In the genomic region with DNA sequence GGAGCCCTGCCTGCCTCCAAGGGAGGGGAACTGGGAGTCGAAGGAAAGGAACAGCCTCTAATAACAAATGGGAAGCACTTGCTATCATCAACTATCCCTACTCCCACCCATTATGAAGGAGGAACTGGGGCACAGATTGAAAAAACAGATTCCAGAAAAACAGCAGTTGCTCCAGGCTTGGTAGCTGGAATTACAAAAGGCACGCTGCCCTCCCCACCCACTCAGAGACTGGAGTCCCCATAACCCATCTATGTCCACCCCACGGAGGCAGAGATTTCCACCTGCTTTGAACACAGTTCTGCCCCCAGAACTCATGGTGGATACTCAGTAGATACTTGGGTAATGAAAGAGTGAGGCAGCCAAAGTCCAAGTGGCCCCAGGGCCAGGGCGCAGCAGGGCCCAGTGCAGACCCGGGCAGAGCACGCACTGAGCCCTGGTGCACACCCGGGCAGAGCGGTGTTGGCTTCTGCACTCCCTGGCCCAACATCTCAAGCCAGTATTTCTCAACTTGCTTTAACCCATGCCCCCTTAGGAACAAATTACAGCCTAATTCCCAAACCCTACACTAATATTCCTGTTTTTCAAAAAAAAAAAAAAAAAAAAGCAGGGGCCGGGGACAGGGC, we compare ENCODE assay signal across 19 cellular contexts. TPM values are rescaled to one million over a fixed set of nuclear protein-coding genes. Genes with fewer than 3 reads are reported as not detected.
DNase-seq lines count a peak whose midpoint lies in the region; ATAC-seq and TF ChIP-seq lines count a peak whose summit lies in the region.
"Had no signal": no experiment of that assay in that cellular context is flagged by ENCODE, and none has a peak within 500 bp of the region (broad histone marks: within the 10 kb centered on the region; RNA-seq: fewer than 3 reads in every experiment).

No MANE protein-coding gene starts in this region.

- no peak for TF ChIP-seq CTCF in HEK293 (tag by site-specific recombination; IDR thresholded peaks at IDR 0.05)
- TF ChIP-seq CTCF in right lobe of liver (IDR thresholded peaks at IDR 0.05): no peak
- TF ChIP-seq CTCF in BE2C (IDR thresholded peaks at IDR 0.05; ENCODE audit: low read depth, low read length): no peak

- H3K27me3 ChIP-seq in right lobe of liver: no peaks in the 10 kb centered on the region
- H3K27me3 ChIP-seq in subcutaneous abdominal adipose tissue (ENCODE audit: control insufficient read depth in 5 of 5, insufficient read depth in 4 of 5, low read length in 5 of 5): no peaks in the 10 kb centered on the region
- H3K27me3 ChIP-seq in BE2C: no peaks in the 10 kb centered on the region

- TF ChIP-seq POLR2A in right lobe of liver (IDR thresholded peaks at IDR 0.05): no peak

- H3K36me3 ChIP-seq in HEK293 (ENCODE audit: control insufficient read depth in 2 of 2, insufficient read depth in 1 of 2, low read length in 2 of 2): peaks cover 63 to 71% of the 10 kb centered on the region in 2 experiments
- H3K36me3 ChIP-seq in right lobe of liver: peaks cover 0 to 18% (median 7%) of the 10 kb centered on the region in 4 donors
- H3K36me3 ChIP-seq in subcutaneous abdominal adipose tissue (ENCODE audit: control insufficient read depth in 5 of 5, insufficient read depth in 5 of 5, low read length in 5 of 5): peaks cover 0 to 43% (median 19%) of the 10 kb centered on the region in 5 donors
- H3K36me3 ChIP-seq in BE2C: peaks cover 15% of the 10 kb centered on the region

- CTCF ChIA-PET in HEK293 (lab: Yijun Ruan, JAX): interaction anchor here (0.6 kb wide), 1 partner anchor 357 kb away, joined by 4 read pairs; no protein-coding TSS in a partner anchor

- H3K9me3 ChIP-seq in HEK293 (ENCODE audit: control insufficient read depth, insufficient read depth, low read depth, low read length): no peaks in the 10 kb centered on the region
- no peaks in the 10 kb centered on the region for H3K9me3 ChIP-seq in right lobe of liver
- H3K9me3 ChIP-seq in subcutaneous abdominal adipose tissue (ENCODE audit: control insufficient read depth in 5 of 5, low read length in 5 of 5): no peaks in the 10 kb centered on the region
- H3K9me3 ChIP-seq in BE2C: no peaks in the 10 kb centered on the region
- H3K9me3 ChIP-seq: Caco-2 had no signal

- intact Hi-C loops in right lobe of liver (cut with DNase I): no loop called here

- H3K27me3 Mint-ChIP-seq in activated T-helper 17 cell treated with anti-CD3 and anti-CD28 coated beads, Interleukin-2, amount 50 U/mL, for 72 hours: no peaks in the 10 kb centered on the region
- H3K27me3 Mint-ChIP-seq: CD4-positive, CD25-positive, alpha-beta regulatory T cell had no signal

- no peak overlapping the region for H3K4me3 ChIP-seq in HEK293 (ENCODE audit: low read depth, low read length)
- no peak overlapping the region for H3K4me3 ChIP-seq in right lobe of liver
- no peak overlapping the region for H3K4me3 ChIP-seq in subcutaneous abdominal adipose tissue (ENCODE audit: low read depth in 1 of 5, low read length in 5 of 5)
- H3K4me3 ChIP-seq in BE2C (ENCODE audit: low read depth, low read length): no peak overlapping the region
- H3K4me3 ChIP-seq: GM23338 had no signal

- no peak overlapping the region for H3K4me3 Mint-ChIP-seq in activated T-helper 17 cell treated with anti-CD3 and anti-CD28 coated beads, Interleukin-2, amount 50 U/mL, for 72 hours
- H3K4me3 Mint-ChIP-seq: CD4-positive, CD25-positive, alpha-beta regulatory T cell; GM23338 had no signal

- H3K27ac Mint-ChIP-seq in activated T-helper 17 cell treated with anti-CD3 and anti-CD28 coated beads, Interleukin-2, amount 50 U/mL, for 72 hours: no peak overlapping the region
- H3K27ac Mint-ChIP-seq: GM23338 had no signal

- DNase-seq in right lobe of liver: peak in 2 of 3 donors; percentile 77 to 78
- DNase-seq in BE2C: no peak
- DNase-seq in NCI-H69 (lab: John Stamatoyannopoulos, UW): no peak
- DNase-seq: ACHN; AML-193; Caco-2; CD4-positive, CD25-positive, alpha-beta regulatory T cell; DMS153; NCI-H1048; NCI-H146; NCI-H2081; NCI-H510A had no signal

- peaks cover 4% of the 10 kb centered on the region for H3K4me1 Mint-ChIP-seq in activated T-helper 17 cell treated with anti-CD3 and anti-CD28 coated beads, Interleukin-2, amount 50 U/mL, for 72 hours

- POLR2A ChIA-PET in HEK293 (lab: Yijun Ruan, JAX): interaction anchor here (0.7 kb wide), 1 partner anchor 428 kb away, joined by 4 read pairs; no protein-coding TSS in a partner anchor

- peaks cover 5% of the 10 kb centered on the region; the same call in 1 of the 2 replicates for H3K4me1 ChIP-seq in HEK293 (ENCODE audit: control insufficient read depth, insufficient read depth, low read length)
- peaks cover 0 to 27% (median 3%) of the 10 kb centered on the region in 4 donors for H3K4me1 ChIP-seq in right lobe of liver
- H3K4me1 ChIP-seq in subcutaneous abdominal adipose tissue (ENCODE audit: control insufficient read depth in 5 of 5, insufficient read depth in 5 of 5, low read length in 5 of 5): peaks cover 8 to 91% (median 72%) of the 10 kb centered on the region in 5 donors
- no peaks in the 10 kb centered on the region for H3K4me1 ChIP-seq in BE2C
- H3K4me1 ChIP-seq: Caco-2 had no signal

- peak; percentile 69 to 92 (median 81) for ATAC-seq in right lobe of liver
- no peak for ATAC-seq in activated T-helper 17 cell treated with anti-CD3 and anti-CD28 coated beads, Interleukin-2, amount 50 U/mL, for 72 hours (replicated peaks)
- ATAC-seq: GM23338 had no signal

- H3K9ac ChIP-seq in subcutaneous abdominal adipose tissue (ENCODE audit: low read length in 5 of 5): no peak overlapping the region
- H3K9ac ChIP-seq: KMS-11 had no signal

- 80% methylated on average over 3 of the region's 9 CpGs for WGBS in right lobe of liver (ENCODE audit: insufficient coverage, low coverage, low lambda C conversion rate, missing lambda C conversion rate)

- H3K27ac ChIP-seq in HEK293 (ENCODE audit: extremely low read depth, low read depth, low read length) (no peak overlapping the region), cingulate gyrus (ENCODE audit: low read depth, low read length) (peak overlapping the region; percentile 60), right lobe of liver (peak overlapping the region in 1 of 3 donors; percentile 40), subcutaneous abdominal adipose tissue (ENCODE audit: low read depth, low read length) (peak overlapping the region; percentile 89)
- H3K27ac ChIP-seq: KMS-11 had no signal

- H3K36me3 Mint-ChIP-seq in activated T-helper 17 cell treated with anti-CD3 and anti-CD28 coated beads, Interleukin-2, amount 50 U/mL, for 72 hours (ENCODE audit: low read depth): peaks cover 56% of the 10 kb centered on the region

- no peaks in the 10 kb centered on the region for H3K9me3 Mint-ChIP-seq in activated T-helper 17 cell treated with anti-CD3 and anti-CD28 coated beads, Interleukin-2, amount 50 U/mL, for 72 hours
- H3K9me3 Mint-ChIP-seq: CD4-positive, CD25-positive, alpha-beta regulatory T cell; GM23338 had no signal

TF ChIP-seq in HEK293, 187 proteins besides CTCF, POLR2A, EP300 and RAD21 (continues in another document):
- TF ChIP-seq, protein P1, sequence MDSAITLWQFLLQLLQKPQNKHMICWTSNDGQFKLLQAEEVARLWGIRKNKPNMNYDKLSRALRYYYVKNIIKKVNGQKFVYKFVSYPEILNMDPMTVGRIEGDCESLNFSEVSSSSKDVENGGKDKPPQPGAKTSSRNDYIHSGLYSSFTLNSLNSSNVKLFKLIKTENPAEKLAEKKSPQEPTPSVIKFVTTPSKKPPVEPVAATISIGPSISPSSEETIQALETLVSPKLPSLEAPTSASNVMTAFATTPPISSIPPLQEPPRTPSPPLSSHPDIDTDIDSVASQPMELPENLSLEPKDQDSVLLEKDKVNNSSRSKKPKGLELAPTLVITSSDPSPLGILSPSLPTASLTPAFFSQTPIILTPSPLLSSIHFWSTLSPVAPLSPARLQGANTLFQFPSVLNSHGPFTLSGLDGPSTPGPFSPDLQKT (IDR thresholded peaks at IDR 0.05; ENCODE audit: borderline replicate concordance, low read depth, low read length): no peak
- TF ChIP-seq ZIC2 (tag by site-specific recombination; IDR thresholded peaks at IDR 0.05) (no peak), ZNF555 (tag by site-specific recombination; conservative IDR thresholded peaks at IDR 0.05) (no peak), ZNF426 (tag by site-specific recombination; IDR thresholded peaks at IDR 0.05) (no peak), EGR2 (tag by site-specific recombination; IDR thresholded peaks at IDR 0.05; ENCODE audit: low read depth) (peak; percentile 62), ZFHX2 (tag by site-specific recombination; conservative IDR thresholded peaks at IDR 0.05) (peak; percentile 51; the same call in 1 of the 2 replicates)
- TF ChIP-seq, protein P2, sequence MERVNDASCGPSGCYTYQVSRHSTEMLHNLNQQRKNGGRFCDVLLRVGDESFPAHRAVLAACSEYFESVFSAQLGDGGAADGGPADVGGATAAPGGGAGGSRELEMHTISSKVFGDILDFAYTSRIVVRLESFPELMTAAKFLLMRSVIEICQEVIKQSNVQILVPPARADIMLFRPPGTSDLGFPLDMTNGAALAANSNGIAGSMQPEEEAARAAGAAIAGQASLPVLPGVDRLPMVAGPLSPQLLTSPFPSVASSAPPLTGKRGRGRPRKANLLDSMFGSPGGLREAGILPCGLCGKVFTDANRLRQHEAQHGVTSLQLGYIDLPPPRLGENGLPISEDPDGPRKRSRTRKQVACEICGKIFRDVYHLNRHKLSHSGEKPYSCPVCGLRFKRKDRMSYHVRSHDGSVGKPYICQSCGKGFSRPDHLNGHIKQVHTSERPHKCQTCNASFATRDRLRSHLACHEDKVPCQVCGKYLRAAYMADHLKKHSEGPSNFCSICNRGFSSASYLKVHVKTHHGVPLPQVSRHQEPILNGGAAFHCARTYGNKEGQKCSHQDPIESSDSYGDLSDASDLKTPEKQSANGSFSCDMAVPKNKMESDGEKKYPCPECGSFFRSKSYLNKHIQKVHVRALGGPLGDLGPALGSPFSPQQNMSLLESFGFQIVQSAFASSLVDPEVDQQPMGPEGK (tag by site-specific recombination; IDR thresholded peaks at IDR 0.05): no peak

RNA-seq across cellular contexts. Expression of a gene that starts 19.1 kb away (rescaled TPM):
- total RNA-seq in right lobe of liver: 1 to 10 TPM; 1.5 to 8.7 (median 3.9) TPM
- 1.4 TPM for polyA plus RNA-seq in BE2C (2012; ENCODE audit: insufficient read depth, insufficient read length, low read depth)
- under 1 TPM; 0.28 to 0.48 TPM for total RNA-seq in activated T-helper 17 cell treated with anti-CD3 and anti-CD28 coated beads, Interleukin-2, amount 50 U/mL, for 72 hours

RNA-seq across cellular contexts. Expression of a gene that starts 27.4 kb away (rescaled TPM):
- total RNA-seq in right lobe of liver: not detected
- 20.5 TPM for polyA plus RNA-seq in BE2C (2012; ENCODE audit: insufficient read depth, insufficient read length, low read depth)
- total RNA-seq in activated T-helper 17 cell treated with anti-CD3 and anti-CD28 coated beads, Interleukin-2, amount 50 U/mL, for 72 hours: 1 to 10 TPM in 1 of 2 donors, not detected in 1; 1.1 TPM
- total RNA-seq: Caco-2; CD4-positive, CD25-positive, alpha-beta regulatory T cell; MCF 10A had no signal
- polyA plus RNA-seq: CD4-positive, CD25-positive, alpha-beta regulatory T cell had no signal

RNA-seq across cellular contexts. Expression of a gene that starts 39.5 kb away (rescaled TPM):
- 100 to 1,000 TPM in 3 of 6 experiments, 10 to 100 TPM in 3; 83.2 to 132 (median 107) TPM for total RNA-seq in right lobe of liver
- 226 TPM for polyA plus RNA-seq in BE2C (2012; ENCODE audit: insufficient read depth, insufficient read length, low read depth)
- 100 to 1,000 TPM; 123 to 163 TPM for total RNA-seq in activated T-helper 17 cell treated with anti-CD3 and anti-CD28 coated beads, Interleukin-2, amount 50 U/mL, for 72 hours

RNA-seq across cellular contexts. Expression of a gene that starts 54.4 kb away (rescaled TPM):
- total RNA-seq in right lobe of liver: 1 to 10 TPM; 4.2 to 7.0 (median 6.5) TPM
- 24.1 TPM for polyA plus RNA-seq in BE2C (2012; ENCODE audit: insufficient read depth, insufficient read length, low read depth)
- 10 to 100 TPM; 11.1 to 12.9 TPM for total RNA-seq in activated T-helper 17 cell treated with anti-CD3 and anti-CD28 coated beads, Interleukin-2, amount 50 U/mL, for 72 hours

Comparison
In these comparisons a context has a peak if more than half of its experiments do, and no peak if none do; other contexts are left out.
1. DNase-seq: peak in right lobe of liver (2 of 3); none in BE2C (single experiment) and NCI-H69 (single experiment).